19 cellular contexts compared by ENCODE assay signal in the genomic region with DNA sequence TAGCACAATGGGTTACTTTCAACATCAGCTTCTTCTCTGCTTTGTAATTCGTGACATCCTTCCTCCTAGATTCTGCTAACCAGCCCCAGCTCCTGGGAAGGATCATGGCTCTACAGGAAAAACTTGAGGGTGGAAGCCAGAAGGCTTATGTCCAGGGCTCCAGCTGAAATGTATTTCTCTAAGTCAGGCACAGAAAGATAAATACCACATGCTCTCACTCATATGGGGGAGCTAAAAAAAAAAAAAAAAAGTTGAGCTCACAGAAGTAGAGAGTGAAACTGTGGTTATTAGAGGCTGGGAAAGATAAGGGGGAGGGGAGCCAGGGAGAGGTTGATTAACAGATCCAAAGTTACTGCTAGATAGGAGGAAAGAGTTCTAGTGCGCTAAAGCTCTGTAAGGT.
"Had no signal": no experiment of that assay in that cellular context is flagged by ENCODE, and none has a peak within 500 bp of the region (broad histone marks: within the 10 kb centered on the region; RNA-seq: fewer than 3 reads in every experiment).

No MANE protein-coding gene starts in this region.

- H3K4me3 Mint-ChIP-seq: activated naive CD8-positive, alpha-beta T cell; activated T-cell treated with anti-CD3 and anti-CD28 coated beads, Interleukin-2, amount 50 U/mL, for 24 hours; naive thymus-derived CD4-positive, alpha-beta T cell; stimulated activated naive CD8-positive, alpha-beta T cell treated with anti-CD3 and anti-CD28 coated beads, Interleukin-15, Interleukin-2, amounts not matched to agents 100 ng/mL and 50 ng/mL, for 24 hours; T-helper 17 cell had no signal

- H3K27me3 Mint-ChIP-seq: stimulated activated naive CD8-positive, alpha-beta T cell treated with anti-CD3 and anti-CD28 coated beads, Interleukin-15, Interleukin-2, amounts not matched to agents 100 ng/mL and 50 ng/mL, for 24 hours had no signal

- H3K9me3 ChIP-seq: colonic mucosa, lower lobe of right lung, thyroid gland, vagina had no signal

- DNase-seq: activated CD4-positive, alpha-beta T cell treated with anti-CD3 and anti-CD28 coated beads, Interleukin-2, amount 50 U/mL, for 1 hour; activated CD4-positive, CD25-positive, alpha-beta regulatory T cell; activated effector memory CD4-positive, alpha-beta T cell treated with Interleukin-2 at 50 U/mL for 16 hours; activated T-cell treated with anti-CD3 and anti-CD28 coated beads, Interleukin-2, amount 50 U/mL, for 24 hours; amygdala; colonic mucosa; effector CD4-positive, alpha-beta T cell; hippocampal formation; lower lobe of right lung; naive thymus-derived CD4-positive, alpha-beta T cell; stimulated activated CD4-positive, alpha-beta T cell treated with anti-CD3 and anti-CD28 coated beads, Interleukin-12 subunit alpha, Interleukin-12 subunit beta, amount 100 ng/mL, for 4 hours; stimulated activated CD4-positive, alpha-beta T cell treated with anti-CD3 and anti-CD28 coated beads, Interleukin-2, amount 100 ng/mL, for 48 hours; stimulated activated CD8-positive, alpha-beta memory T cell treated with anti-CD3 and anti-CD28 coated beads, Interleukin-4, amount 100 ng/mL, for 48 hours; T-helper 17 cell; thyroid gland had no signal

- ATAC-seq: lower lobe of right lung; naive thymus-derived CD4-positive, alpha-beta T cell; SK-N-SH treated with all-trans-retinoic acid at 6 μM for 48 hours; T-helper 17 cell had no signal

- H3K27ac Mint-ChIP-seq: activated naive CD8-positive, alpha-beta T cell; activated T-cell treated with anti-CD3 and anti-CD28 coated beads, Interleukin-2, amount 50 U/mL, for 24 hours; naive thymus-derived CD4-positive, alpha-beta T cell; stimulated activated naive CD8-positive, alpha-beta T cell treated with anti-CD3 and anti-CD28 coated beads, Interleukin-15, Interleukin-2, amounts not matched to agents 100 ng/mL and 50 ng/mL, for 24 hours; T-helper 17 cell had no signal

- H3K9me3 Mint-ChIP-seq: activated T-cell treated with anti-CD3 and anti-CD28 coated beads, Interleukin-2, amount 50 U/mL, for 24 hours; naive thymus-derived CD4-positive, alpha-beta T cell; stimulated activated naive CD8-positive, alpha-beta T cell treated with anti-CD3 and anti-CD28 coated beads, Interleukin-15, Interleukin-2, amounts not matched to agents 100 ng/mL and 50 ng/mL, for 24 hours had no signal

- H3K4me1 ChIP-seq: colonic mucosa had no signal

- H3K4me3 ChIP-seq: colonic mucosa, lower lobe of right lung, thyroid gland, vagina had no signal

- H3K4me1 Mint-ChIP-seq: naive thymus-derived CD4-positive, alpha-beta T cell; T-helper 17 cell had no signal

- H3K36me3 ChIP-seq: colonic mucosa, lower lobe of right lung, thyroid gland, vagina had no signal

- H3K36me3 Mint-ChIP-seq: activated naive CD8-positive, alpha-beta T cell; naive thymus-derived CD4-positive, alpha-beta T cell had no signal

- H3K27ac ChIP-seq: colonic mucosa, lower lobe of right lung, thyroid gland, vagina had no signal

- H3K27me3 ChIP-seq: colonic mucosa, thyroid gland, vagina had no signal
